In the genomic region with DNA sequence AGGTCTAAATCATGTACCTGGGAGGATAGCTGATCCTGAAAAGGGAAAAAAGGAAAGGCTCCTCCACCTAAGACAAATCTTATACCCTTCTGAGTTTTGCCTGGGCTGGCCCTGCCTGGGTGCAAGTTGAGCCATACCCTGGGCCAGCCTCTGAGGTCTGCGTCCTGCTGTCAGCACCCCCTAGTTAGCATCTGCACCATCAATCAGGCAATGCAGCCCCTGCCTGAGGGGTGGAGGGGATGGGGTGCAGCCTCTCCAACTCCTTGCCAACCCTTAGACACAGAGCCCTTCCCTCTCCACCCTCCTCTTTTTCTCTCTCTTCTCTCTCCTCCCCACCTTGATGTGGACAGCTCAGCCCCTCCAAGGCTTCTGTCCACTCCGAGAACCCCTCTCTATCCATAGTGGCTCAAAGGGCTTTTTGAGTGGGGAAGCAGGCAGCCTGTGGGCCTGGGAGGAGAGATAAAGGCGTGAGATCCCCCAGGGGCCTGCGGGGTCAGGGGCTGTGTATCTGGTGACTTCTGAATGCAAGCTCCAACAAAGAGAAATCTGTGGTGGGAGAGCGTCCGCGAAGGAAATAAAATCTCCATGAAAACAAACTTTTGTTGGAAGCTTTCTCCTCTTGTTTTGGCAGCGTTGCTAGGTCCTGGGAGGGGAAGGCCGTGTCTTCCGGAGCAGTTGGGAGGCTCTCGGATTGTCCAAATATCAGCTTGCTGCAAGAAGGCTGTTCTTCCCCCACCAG, we compare ENCODE assay signal across 15 cellular contexts. TPM values are rescaled to one million over a fixed set of nuclear protein-coding genes. Genes with fewer than 3 reads are reported as not detected.
DNase-seq lines count a peak whose midpoint lies in the region; ATAC-seq, FAIRE-seq and TF ChIP-seq lines count a peak whose summit lies in the region.
"Had no signal": no experiment of that assay in that cellular context is flagged by ENCODE, and none has a peak within 500 bp of the region (broad histone marks: within the 10 kb centered on the region; RNA-seq: fewer than 3 reads in every experiment).

No MANE protein-coding gene starts in this region.

- H3K36me3 Mint-ChIP-seq in H9 (ENCODE audit: insufficient read depth in 1 of 3, low read depth in 3 of 3): no peaks in the 10 kb centered on the region
- H3K36me3 Mint-ChIP-seq in activated CD4-positive, alpha-beta T cell treated with anti-CD3 and anti-CD28 coated beads, Interleukin-2, amount 10 ng/mL, durations not matched to agents 24 days and 14 days (ENCODE audit: low read depth): no peaks in the 10 kb centered on the region
- H3K36me3 Mint-ChIP-seq: activated naive CD4-positive, alpha-beta T cell treated with anti-CD3 and anti-CD28 coated beads, Interleukin-2, amount 50 U/mL, for 72 hours had no signal

- no peak for TF ChIP-seq CTCF in H9 (conservative IDR thresholded peaks at IDR 0.05)
- no peak for TF ChIP-seq CTCF in H1 (IDR thresholded peaks at IDR 0.05; ENCODE audit: control extremely low read depth in 1 of 3, insufficient read depth in 1 of 3, low read depth in 1 of 3, low read length in 3 of 3)

- no peaks in the 10 kb centered on the region for H3K23me2 ChIP-seq in H9 (ENCODE audit: insufficient read length, low read depth, low read length, poor library complexity, severe bottlenecking)
- H3K23me2 ChIP-seq in H1 (ENCODE audit: low read depth, low read length): no peaks in the 10 kb centered on the region; the same call in 1 of the 2 replicates

- H3K9me3 ChIP-seq in H9 (ENCODE audit: control insufficient read depth, low read depth, low read length) (no peaks in the 10 kb centered on the region), H1 (ENCODE audit: insufficient read depth in 2 of 2, low read depth in 1 of 2, low read length in 1 of 2) (no peaks in the 10 kb centered on the region)
- H3K9me3 ChIP-seq: tibial artery had no signal

- TF ChIP-seq RAD21 in H1 (IDR thresholded peaks at IDR 0.05 in 1 of 2, conservative IDR thresholded peaks at IDR 0.05 in 1 of 2; ENCODE audit: low read depth in 2 of 2, low read length in 2 of 2): no peak

- H3K9me3 Mint-ChIP-seq in H9: no peaks in the 10 kb centered on the region
- no peaks in the 10 kb centered on the region for H3K9me3 Mint-ChIP-seq in activated CD4-positive, alpha-beta T cell treated with anti-CD3 and anti-CD28 coated beads, Interleukin-2, amount 10 ng/mL, durations not matched to agents 24 days and 14 days
- H3K9me3 Mint-ChIP-seq: activated naive CD4-positive, alpha-beta T cell treated with anti-CD3 and anti-CD28 coated beads, Interleukin-2, amount 50 U/mL, for 72 hours had no signal

- no peak overlapping the region for H3T11ph ChIP-seq in H9 (ENCODE audit: low read length)

- H3K4me1 ChIP-seq in H9 (ENCODE audit: insufficient read depth, low read length) (peaks cover 15% of the 10 kb centered on the region; the same call in 1 of the 2 replicates), H1 (replicated peaks in 1 of 4; ENCODE audit: control insufficient read depth in 3 of 4, insufficient read depth in 4 of 4, low read length in 3 of 4) (peaks cover 8 to 26% (median 15%) of the 10 kb centered on the region in 4 experiments), rectal smooth muscle tissue (ENCODE audit: control insufficient read depth, insufficient read depth, low read length) (no peaks in the 10 kb centered on the region)

- DNase-seq in H9 (no peak), H1 (ENCODE audit: low read depth in 1 of 2, low spot score in 2 of 2) (no peak), NOMO-1 treated with dmso at 0.1 percent for 144 hours (lab: John Stamatoyannopoulos, UW; ENCODE audit: unreplicated experiment) (no peak), HT-29 (ENCODE audit: low spot score) (no peak)
- no peak for DNase-seq in activated CD4-positive, alpha-beta T cell treated with anti-CD3 and anti-CD28 coated beads, Interleukin-2, amount 10 ng/mL, durations not matched to agents 24 days and 14 days
- DNase-seq: effector memory CD4-positive, alpha-beta T cell; NCI-H2227 treated with DMSO at 0.1 percent for 48 hours had no signal

- no peak overlapping the region for H4K5ac ChIP-seq in H9 (ENCODE audit: insufficient read length, low read depth, low read length)
- no peak overlapping the region for H4K5ac ChIP-seq in H1 (ENCODE audit: insufficient read length, low read depth, low read length)

- POLR2A ChIA-PET in H1 (lab: Charles Lee; ENCODE audit: partially characterized antibody): interaction anchor here (1.2 kb wide), 1 partner anchor 11 kb away, joined by 3 read pairs; no protein-coding TSS in a partner anchor

- H3K27ac ChIP-seq in H9 (ENCODE audit: insufficient read length, low read depth, low read length) (no peak overlapping the region), H1 (ENCODE audit: low read depth, low read length) (no peak overlapping the region; the same call in 1 of the 2 replicates), layer of hippocampus (ENCODE audit: low read depth, low read length) (peak overlapping the region; percentile 18), rectal smooth muscle tissue (ENCODE audit: low read depth, low read length) (peak overlapping the region; percentile 13)

- H3K4ac ChIP-seq in H9 (ENCODE audit: low read depth, low read length): no peak overlapping the region
- H3K4ac ChIP-seq in H1 (replicated peaks; ENCODE audit: insufficient read length, low read depth, low read length): no peak overlapping the region

- intact Hi-C loops in activated CD4-positive, alpha-beta T cell treated with anti-CD3 and anti-CD28 coated beads, Interleukin-2, amount 10 ng/mL, durations not matched to agents 24 days and 14 days (cut with micrococcal nuclease): no loop called here

- no peaks in the 10 kb centered on the region for H3K36me3 ChIP-seq in H1 (ENCODE audit: control insufficient read depth in 2 of 4, insufficient read depth in 4 of 4, low read length in 3 of 4)
- H3K36me3 ChIP-seq in rectal smooth muscle tissue (ENCODE audit: control insufficient read depth, insufficient read depth, low read length): no peaks in the 10 kb centered on the region
- H3K36me3 ChIP-seq: tibial artery had no signal

- H3K9ac ChIP-seq in H9 (ENCODE audit: extremely low read depth, insufficient read length, low read length): no peak overlapping the region
- H3K9ac ChIP-seq in H1 (replicated peaks in 1 of 4; ENCODE audit: extremely low read depth in 1 of 4, low read depth in 3 of 4, low read length in 3 of 4): no peak overlapping the region
- H3K9ac ChIP-seq in rectal smooth muscle tissue (ENCODE audit: low read length): no peak overlapping the region

- no peak for FAIRE-seq in H1 (lab: Jason Lieb, UNC)
- FAIRE-seq: GM12891 had no signal

- H3K4me2 ChIP-seq in H9 (ENCODE audit: insufficient read depth, insufficient read length, low read length) (no peak overlapping the region), H1 (ENCODE audit: insufficient read depth in 1 of 2, low read depth in 2 of 2, low read length in 2 of 2) (peak overlapping the region in 1 of 2 experiments; percentile 3; a peak in 1 of 4 replicates)

- H3K18ac ChIP-seq in H9 (ENCODE audit: insufficient read length, low read depth, low read length): no peak overlapping the region
- H3K18ac ChIP-seq in H1 (ENCODE audit: extremely low read depth, low read length): no peak overlapping the region; the same call in 1 of the 2 replicates

- no peak for ATAC-seq in GM21619 (IDR thresholded peaks at IDR 0.05; ENCODE audit: unreplicated experiment)
- ATAC-seq: activated naive CD4-positive, alpha-beta T cell treated with anti-CD3 and anti-CD28 coated beads, Interleukin-2, amount 50 U/mL, for 72 hours; Panc1 had no signal

- TF ChIP-seq POLR2A in H1 (IDR thresholded peaks at IDR 0.05; ENCODE audit: control extremely low read depth in 1 of 2, low read depth in 2 of 2, low read length in 2 of 2): no peak

- no peaks in the 10 kb centered on the region for H3K79me1 ChIP-seq in H9 (ENCODE audit: insufficient read depth, low read depth, low read length, poor library complexity, severe bottlenecking)
- H3K79me1 ChIP-seq in H1 (ENCODE audit: low read depth, low read length): no peaks in the 10 kb centered on the region; the same call in 1 of the 2 replicates

- no peak overlapping the region for H2BK5ac ChIP-seq in H9 (ENCODE audit: insufficient read length, low read length)
- H2BK5ac ChIP-seq in H1 (ENCODE audit: low read depth, low read length): no peak overlapping the region

- H2AK5ac ChIP-seq in H9 (ENCODE audit: insufficient read length, low read length) (no peak overlapping the region), H1 (ENCODE audit: low read depth, low read length) (no peak overlapping the region)

- H4K91ac ChIP-seq in H9 (ENCODE audit: insufficient read length, low read depth, low read length) (no peak overlapping the region), H1 (replicated peaks; ENCODE audit: insufficient read length, low read length) (no peak overlapping the region)

- peak overlapping the region; percentile 29 to 87 (median 83); a peak in 6 of 7 replicates for H3K27ac Mint-ChIP-seq in H9
- H3K27ac Mint-ChIP-seq in activated CD4-positive, alpha-beta T cell treated with anti-CD3 and anti-CD28 coated beads, Interleukin-2, amount 10 ng/mL, durations not matched to agents 24 days and 14 days: no peak overlapping the region

- no CpG with 5 or more reads among the region's 11 CpGs for WGBS in H9 (ENCODE audit: extremely low coverage, insufficient read length, low lambda C conversion rate)
- 62% methylated on average over 11 of the region's 11 CpGs; no CpG with 5 or more reads in 1 of the 2 experiments for WGBS in H1 (ENCODE audit: extremely low coverage in 1 of 2, insufficient coverage in 1 of 2, insufficient read length in 1 of 2, insufficient replicate concordance in 2 of 2, low coverage in 1 of 2, low lambda C conversion rate in 2 of 2, missing lambda C conversion rate in 1 of 2), 2 experiments

- H2AFZ ChIP-seq in H9 (ENCODE audit: low read length): no peak overlapping the region
- 0 out of 2 replicates have a peak overlapping the region, but pooled peaks have one; percentile 11 for H2AFZ ChIP-seq in H1 (ENCODE audit: low read length)

- H3K27me3 ChIP-seq in H9 (ENCODE audit: insufficient read depth, low read length): no peaks in the 10 kb centered on the region
- H3K27me3 ChIP-seq in H1 (replicated peaks in 1 of 4; ENCODE audit: control insufficient read depth in 3 of 4, extremely low read depth in 1 of 4, insufficient read depth in 3 of 4, low read length in 3 of 4): no peaks in the 10 kb centered on the region; a peak in 2 of 7 replicates
- H3K27me3 ChIP-seq in layer of hippocampus (ENCODE audit: control insufficient read depth, insufficient read depth, low read length): no peaks in the 10 kb centered on the region
- H3K27me3 ChIP-seq in rectal smooth muscle tissue (ENCODE audit: control insufficient read depth, insufficient read depth, low read length): no peaks in the 10 kb centered on the region
- H3K27me3 ChIP-seq: tibial artery had no signal

- H2BK120ac ChIP-seq in H9 (ENCODE audit: low read depth, low read length, poor library complexity, severe bottlenecking) (no peak overlapping the region), H1 (replicated peaks; ENCODE audit: low read depth, low read length) (peak overlapping the region; percentile 3)

- H2BK15ac ChIP-seq in H9 (ENCODE audit: low read depth, low read length) (no peak overlapping the region), H1 (ENCODE audit: low read length) (0 out of 2 replicates have a peak overlapping the region, but pooled peaks have one; percentile 73)

- no peak overlapping the region for H3K23ac ChIP-seq in H9 (ENCODE audit: insufficient read length, low read depth, low read length)
- H3K23ac ChIP-seq in H1 (ENCODE audit: insufficient read length): no peak overlapping the region

- no peak overlapping the region for H3K4me3 ChIP-seq in H1 (ENCODE audit: extremely low read depth in 1 of 4, insufficient read depth in 2 of 4, low read depth in 3 of 4, low read length in 4 of 4)
- no peak overlapping the region for H3K4me3 ChIP-seq in rectal smooth muscle tissue (ENCODE audit: low read length)
- H3K4me3 ChIP-seq: tibial artery had no signal

- peaks cover 44 to 77% of the 10 kb centered on the region in 2 experiments for H3K4me1 Mint-ChIP-seq in H9
- H3K4me1 Mint-ChIP-seq in activated CD4-positive, alpha-beta T cell treated with anti-CD3 and anti-CD28 coated beads, Interleukin-2, amount 10 ng/mL, durations not matched to agents 24 days and 14 days: no peaks in the 10 kb centered on the region

- CTCF ChIA-PET in H1 (lab: Charles Lee; ENCODE audit: partially characterized antibody): interaction anchor here (0.6 to 5.8 kb wide), 9 partner anchors 10 to 132 kb away, joined by 3 to 44 read pairs (median 4); no protein-coding TSS in a partner anchor

- TF ChIP-seq EP300 in H1 (IDR thresholded peaks at IDR 0.05; ENCODE audit: borderline replicate concordance in 1 of 2, low read depth in 2 of 2, low read length in 2 of 2): no peak

- H4K20me1 ChIP-seq in H9 (ENCODE audit: control insufficient read depth, insufficient read depth, insufficient read length): no peaks in the 10 kb centered on the region
- peaks cover 0 to 3% of the 10 kb centered on the region in 2 experiments for H4K20me1 ChIP-seq in H1 (replicated peaks in 1 of 2; ENCODE audit: control insufficient read depth in 1 of 2, insufficient read depth in 2 of 2, low read length in 2 of 2)

- H2BK20ac ChIP-seq in H9 (ENCODE audit: low read depth, low read length, poor library complexity, severe bottlenecking) (no peak overlapping the region), H1 (ENCODE audit: low read length) (peak overlapping the region; percentile 73; the same call in 1 of the 2 replicates)

- no peak overlapping the region for H2BK12ac ChIP-seq in H9 (ENCODE audit: insufficient read length, low read depth, low read length)
- peak overlapping the region; percentile 20; the same call in 1 of the 2 replicates for H2BK12ac ChIP-seq in H1 (ENCODE audit: low read depth, low read length)

- peaks cover 10% of the 10 kb centered on the region for H3K27me3 Mint-ChIP-seq in H9 (ENCODE audit: low read depth)
- peaks cover 6% of the 10 kb centered on the region for H3K27me3 Mint-ChIP-seq in activated CD4-positive, alpha-beta T cell treated with anti-CD3 and anti-CD28 coated beads, Interleukin-2, amount 10 ng/mL, durations not matched to agents 24 days and 14 days

- H3K14ac ChIP-seq in H9 (ENCODE audit: insufficient read depth, low read length) (no peak overlapping the region), H1 (ENCODE audit: insufficient read length) (no peak overlapping the region)

- H4K8ac ChIP-seq in H9 (replicated peaks; ENCODE audit: insufficient read length, low read depth, low read length) (no peak overlapping the region), H1 (ENCODE audit: extremely low read depth, insufficient read depth, low read length) (peak overlapping the region; percentile 28; the same call in 1 of the 2 replicates)

- peak overlapping the region in 1 of 2 experiments; percentile 5; a peak in 1 of 5 replicates for H3K4me3 Mint-ChIP-seq in H9
- no peak overlapping the region for H3K4me3 Mint-ChIP-seq in activated CD4-positive, alpha-beta T cell treated with anti-CD3 and anti-CD28 coated beads, Interleukin-2, amount 10 ng/mL, durations not matched to agents 24 days and 14 days

- H3K79me2 ChIP-seq in H9 (ENCODE audit: insufficient read depth, low read length): no peaks in the 10 kb centered on the region
- H3K79me2 ChIP-seq in H1 (ENCODE audit: control insufficient read depth in 1 of 2, insufficient read depth in 2 of 2, low read length in 2 of 2): no peaks in the 10 kb centered on the region

- H3K56ac ChIP-seq in H9 (ENCODE audit: insufficient read length, low read depth, low read length) (no peak overlapping the region), H1 (replicated peaks; ENCODE audit: insufficient read length, low read depth, low read length) (no peak overlapping the region)

RNA-seq across cellular contexts. Expression of a gene that starts 50.1 kb away (rescaled TPM):
- total RNA-seq in H9 (2021): 1.3 and 1.4 TPM in 2 replicates
- total RNA-seq in H1 (2021; fragmentation: NEBNext Ultra II Directional; extraction: Animal tissue kit (Norgen Biotek cat#: 25700)): 1.9 and 2.0 TPM in 2 replicates
- 2.0 and 2.5 TPM in 2 replicates for polyA plus RNA-seq in H1 (2011; rRNA removed)
- polyA plus RNA-seq in H1 (2011; cell fraction: cytosol; rRNA removed): 1.3 TPM
- polyA plus RNA-seq in H1 (2011; cell fraction: nucleus; rRNA removed): 2.1 TPM
- polyA plus RNA-seq in H1 (2012, experiment 1 of 2): 2.4 to 3.4 TPM (median 2.8 TPM) in 4 replicates
- polyA plus RNA-seq in H1 (2012, experiment 2 of 2): 1.4 TPM
- 0.26 TPM for polyA plus RNA-seq in H1 (2013, experiment 1 of 2)
- 0.24 TPM for polyA plus RNA-seq in H1 (2013, experiment 2 of 2)
- polyA minus RNA-seq in H1 (2011; rRNA and poly(A)+ RNA removed): 1.8 and 1.9 TPM in 2 replicates
- 1.4 TPM for polyA minus RNA-seq in H1 (2011; cell fraction: cytosol; rRNA and poly(A)+ RNA removed)
- 5.6 TPM for polyA minus RNA-seq in H1 (2011; cell fraction: nucleus; rRNA and poly(A)+ RNA removed)
- total RNA-seq in activated CD4-positive, alpha-beta T cell treated with anti-CD3 and anti-CD28 coated beads, Interleukin-2, amount 10 ng/mL, durations not matched to agents 24 days and 14 days: not detected in 2 replicates
- not detected in 2 replicates for total RNA-seq in HT-29 (2014; rRNA removed; shearing (Covaris generic))
- total RNA-seq: M059J had no signal

Comparison
In these comparisons a context has a peak if more than half of its experiments do, and no peak if none do; other contexts are left out.
1. H3K27ac ChIP-seq: peak in layer of hippocampus (single experiment) and rectal smooth muscle tissue (single experiment); none in H9 (single experiment) and H1 (single experiment).